ENCODE assay signal across 30 cellular contexts in genomic region chr1:41888756-41889155, GRCh38. TPM values are rescaled to one million over a fixed set of nuclear protein-coding genes. Genes with fewer than 3 reads are reported as not detected.
DNase-seq lines count a peak whose midpoint lies in the region; ATAC-seq and TF ChIP-seq lines count a peak whose summit lies in the region.
"Had no signal": no experiment of that assay in that cellular context is flagged by ENCODE, and none has a peak within 500 bp of the region (broad histone marks: within the 10 kb centered on the region; RNA-seq: fewer than 3 reads in every experiment).

No MANE protein-coding gene starts in this region.

- H3K27me3 ChIP-seq in neuronal stem cell (ENCODE audit: control insufficient read depth in 3 of 3, insufficient read depth in 3 of 3, low read depth in 1 of 3, low read length in 3 of 3) (no peaks in the 10 kb centered on the region), gastroesophageal sphincter (no peaks in the 10 kb centered on the region)
- H3K27me3 ChIP-seq: brain microvascular endothelial cell, heart left ventricle, neutrophil, stomach, thyroid gland had no signal

- TF ChIP-seq EP300 in gastroesophageal sphincter (IDR thresholded peaks at IDR 0.05), result no peak

- H3K4ac ChIP-seq in neuronal stem cell (ENCODE audit: low read length), result peak overlapping the region; percentile 19

- H3K36me3 Mint-ChIP-seq in activated CD8-positive, alpha-beta memory T cell treated with anti-CD3 and anti-CD28 coated beads, Interleukin-2, amount 10 ng/mL, durations not matched to agents 7 days and 5 days, result peaks cover 1% of the 10 kb centered on the region
- no peaks in the 10 kb centered on the region for H3K36me3 Mint-ChIP-seq in naive thymus-derived CD8-positive, alpha-beta T cell

- peak overlapping the region; percentile 37 for H3K4me3 Mint-ChIP-seq in activated CD8-positive, alpha-beta memory T cell treated with anti-CD3 and anti-CD28 coated beads, Interleukin-2, amount 10 ng/mL, durations not matched to agents 7 days and 5 days
- H3K4me3 Mint-ChIP-seq in naive thymus-derived CD8-positive, alpha-beta T cell, result peak overlapping the region in 1 of 10 donors; percentile 2
- H3K4me3 Mint-ChIP-seq: CD4-positive, alpha-beta T cell; GM23338 had no signal

- H3K4me3 ChIP-seq in neuronal stem cell (ENCODE audit: low read length in 2 of 2), result peak overlapping the region in 1 of 2 donors; percentile 70
- H3K4me3 ChIP-seq in gastroesophageal sphincter, result no peak overlapping the region
- H3K4me3 ChIP-seq: A549, GM23338, heart left ventricle, psoas muscle, stomach, thyroid gland had no signal

- H2BK12ac ChIP-seq in neuronal stem cell (ENCODE audit: low read length), result peak overlapping the region; percentile 33

- H3K4me1 Mint-ChIP-seq in activated CD8-positive, alpha-beta memory T cell treated with anti-CD3 and anti-CD28 coated beads, Interleukin-2, amount 10 ng/mL, durations not matched to agents 7 days and 5 days, result peaks cover 52% of the 10 kb centered on the region
- peaks cover 17 to 43% (median 28%) of the 10 kb centered on the region in 4 donors for H3K4me1 Mint-ChIP-seq in naive thymus-derived CD8-positive, alpha-beta T cell

- H3K18ac ChIP-seq in neuronal stem cell (ENCODE audit: low read length), result no peak overlapping the region

- no peak overlapping the region for H2BK5ac ChIP-seq in neuronal stem cell (ENCODE audit: low read length)

- no peak overlapping the region for H4K91ac ChIP-seq in neuronal stem cell (ENCODE audit: low read depth, low read length, poor library complexity)

- ATAC-seq in activated CD8-positive, alpha-beta memory T cell treated with anti-CD3 and anti-CD28 coated beads, Interleukin-2, amount 10 ng/mL, durations not matched to agents 7 days and 5 days, result no peak
- ATAC-seq in gastroesophageal sphincter, result no peak
- no peak for ATAC-seq in naive thymus-derived CD8-positive, alpha-beta T cell
- ATAC-seq: A549, GM23338, heart left ventricle, left colon, psoas muscle had no signal

- peak overlapping the region; percentile 15 for H3K9ac ChIP-seq in neuronal stem cell (ENCODE audit: low read depth, low read length, poor library complexity)

- TF ChIP-seq CTCF in gastroesophageal sphincter (IDR thresholded peaks at IDR 0.05), result no peak

- no peak for DNase-seq in activated CD8-positive, alpha-beta memory T cell treated with anti-CD3 and anti-CD28 coated beads, Interleukin-2, amount 10 ng/mL, durations not matched to agents 7 days and 5 days
- DNase-seq in activated CD8-positive, alpha-beta memory T cell treated with anti-CD3 and anti-CD28 coated beads, Interleukin-2, amount 50 U/mL, for 4 hours, result no peak
- DNase-seq in HEK293T (ENCODE audit: extremely low spot score) (no peak), ecto neural progenitor cell (ENCODE audit: low spot score) (peak; percentile 34), neuronal stem cell (ENCODE audit: low spot score) (no peak), NCI-H1417 (lab: John Stamatoyannopoulos, UW) (no peak)
- DNase-seq in naive thymus-derived CD8-positive, alpha-beta T cell, result no peak
- DNase-seq: activated CD4-positive, alpha-beta T cell treated with anti-CD3 and anti-CD28 coated beads, Interleukin-2, amount 50 U/mL, for 1 hour; activated CD8-positive, alpha-beta memory T cell treated with anti-CD3 and anti-CD28 coated beads, Interleukin-2, amount 50 U/mL, for 48 hours; AML-193; brain microvascular endothelial cell; CD4-positive, alpha-beta T cell; effector CD4-positive, alpha-beta T cell; EL; heart left ventricle; left colon; mammary epithelial cell; NCI-H1105 treated with DMSO at 0.1 percent for 48 hours; NCI-H2029; NCI-H69; psoas muscle; SIG-M5; stimulated activated CD4-positive, alpha-beta T cell treated with anti-CD3 and anti-CD28 coated beads, Interleukin-15, amount 100 ng/mL, for 24 hours; stomach; T1000; thyroid gland had no signal

- H3K79me1 ChIP-seq in neuronal stem cell (ENCODE audit: low read depth, low read length), result no peaks in the 10 kb centered on the region

- no peak for TF ChIP-seq POLR2A in gastroesophageal sphincter (IDR thresholded peaks at IDR 0.05)

- H2BK15ac ChIP-seq in neuronal stem cell (ENCODE audit: low read length), result no peak overlapping the region

- H4K8ac ChIP-seq in neuronal stem cell (ENCODE audit: low read depth, low read length), result no peak overlapping the region

- peak overlapping the region; percentile 83 for H3K14ac ChIP-seq in neuronal stem cell (ENCODE audit: low read length)

- no peak overlapping the region for H2BK120ac ChIP-seq in neuronal stem cell (ENCODE audit: low read depth, low read length)

- POLR2A ChIA-PET in HEK293T (lab: Yijun Ruan, JAX), result no interaction called here
- POLR2A ChIA-PET in naive thymus-derived CD8-positive, alpha-beta T cell (lab: Charles Lee), result interaction anchor here (0.7 kb wide), 1 partner anchor 506 kb away, joined by 7 read pairs; no protein-coding TSS in a partner anchor

- CTCF ChIA-PET in activated CD8-positive, alpha-beta memory T cell treated with anti-CD3 and anti-CD28 coated beads, Interleukin-2, amount 10 ng/mL, durations not matched to agents 7 days and 5 days (lab: Charles Lee), result interaction anchor here (1.1 kb wide), 1 partner anchor 147 kb away, joined by 3 read pairs; no protein-coding TSS in a partner anchor
- CTCF ChIA-PET in HEK293T (lab: Yijun Ruan, JAX), result no interaction called here

- H3K4me2 ChIP-seq in neuronal stem cell (ENCODE audit: insufficient read depth, low read length, poor library complexity, severe bottlenecking), result no peak overlapping the region
- H3K4me2 ChIP-seq: A549, GM23338 had no signal

- H3K27me3 Mint-ChIP-seq in activated CD8-positive, alpha-beta memory T cell treated with anti-CD3 and anti-CD28 coated beads, Interleukin-2, amount 10 ng/mL, durations not matched to agents 7 days and 5 days, result no peaks in the 10 kb centered on the region
- no peaks in the 10 kb centered on the region for H3K27me3 Mint-ChIP-seq in naive thymus-derived CD8-positive, alpha-beta T cell
- H3K27me3 Mint-ChIP-seq: CD4-positive, alpha-beta T cell had no signal

- no peak overlapping the region for H3K27ac ChIP-seq in neuronal stem cell (replicated peaks; ENCODE audit: low read length)
- no peak overlapping the region for H3K27ac ChIP-seq in gastroesophageal sphincter
- H3K27ac ChIP-seq: A549, brain microvascular endothelial cell, heart left ventricle, neutrophil, psoas muscle, stomach, thyroid gland had no signal

- H3K27ac Mint-ChIP-seq in activated CD8-positive, alpha-beta memory T cell treated with anti-CD3 and anti-CD28 coated beads, Interleukin-2, amount 10 ng/mL, durations not matched to agents 7 days and 5 days, result peak overlapping the region; percentile 62
- peak overlapping the region in 2 of 10 donors; percentile 36 to 62 for H3K27ac Mint-ChIP-seq in naive thymus-derived CD8-positive, alpha-beta T cell
- H3K27ac Mint-ChIP-seq: CD4-positive, alpha-beta T cell; GM23338 had no signal

- no peak overlapping the region for H2AFZ ChIP-seq in neuronal stem cell (ENCODE audit: low read length)
- H2AFZ ChIP-seq: GM23338 had no signal

- no peaks in the 10 kb centered on the region for H3K36me3 ChIP-seq in neuronal stem cell (replicated peaks in 1 of 2; ENCODE audit: control insufficient read depth in 2 of 2, insufficient read depth in 2 of 2, low read length in 2 of 2)
- no peaks in the 10 kb centered on the region for H3K36me3 ChIP-seq in gastroesophageal sphincter
- H3K36me3 ChIP-seq: brain microvascular endothelial cell, heart left ventricle, neutrophil, stomach, thyroid gland had no signal

- no peak overlapping the region for H3K23ac ChIP-seq in neuronal stem cell (ENCODE audit: low read depth, low read length, poor library complexity)

- H3K9me3 ChIP-seq in neuronal stem cell (replicated peaks in 1 of 2; ENCODE audit: control insufficient read depth in 2 of 2, insufficient read depth in 1 of 2, low read depth in 1 of 2, low read length in 2 of 2) (peaks cover 0 to 4% of the 10 kb centered on the region in 2 donors), gastroesophageal sphincter (no peaks in the 10 kb centered on the region)
- H3K9me3 ChIP-seq: A549, heart left ventricle, neutrophil, psoas muscle, stomach, thyroid gland had no signal

- WGBS in neuronal stem cell (ENCODE audit: extremely low coverage in 2 of 2, insufficient read length in 2 of 2, insufficient replicate concordance in 1 of 2), 2 donors, result 100% methylated on average over 4 of the region's 4 CpGs; no CpG with 5 or more reads in 1 of the 2 donors
- WGBS in gastroesophageal sphincter (ENCODE audit: low coverage in 1 of 2), 2 donors, result 95 to 97% methylated on average over 4 of the region's 4 CpGs

- peaks cover 3 to 11% of the 10 kb centered on the region in 2 donors for H3K4me1 ChIP-seq in neuronal stem cell (ENCODE audit: control insufficient read depth in 2 of 2, insufficient read depth in 1 of 2, low read depth in 1 of 2, low read length in 2 of 2)
- H3K4me1 ChIP-seq in gastroesophageal sphincter, result peaks cover 0 to 28% (median 8%) of the 10 kb centered on the region in 3 donors

- no peaks in the 10 kb centered on the region for H3K9me3 Mint-ChIP-seq in activated CD8-positive, alpha-beta memory T cell treated with anti-CD3 and anti-CD28 coated beads, Interleukin-2, amount 10 ng/mL, durations not matched to agents 7 days and 5 days (ENCODE audit: low read depth)
- H3K9me3 Mint-ChIP-seq in naive thymus-derived CD8-positive, alpha-beta T cell, result no peaks in the 10 kb centered on the region
- H3K9me3 Mint-ChIP-seq: CD4-positive, alpha-beta T cell; GM23338 had no signal

- H2AK5ac ChIP-seq in neuronal stem cell (ENCODE audit: low read depth, low read length), result no peak overlapping the region

TF ChIP-seq in HEK293T, 16 proteins besides CTCF, POLR2A, EP300 and RAD21:
- TF ChIP-seq LEF1 (IDR thresholded peaks at IDR 0.05; ENCODE audit: borderline replicate concordance) (no peak), TARDBP (IDR thresholded peaks at IDR 0.05) (0 out of 2 replicates have a peak, but pooled peaks have one; percentile 13)

RNA-seq across cellular contexts. Expression of gene HIVEP3, which starts 30.0 kb away (rescaled TPM):
- 10 to 100 TPM; 15.1 to 18.1 TPM for total RNA-seq in activated CD8-positive, alpha-beta memory T cell treated with anti-CD3 and anti-CD28 coated beads, Interleukin-2, amount 10 ng/mL, durations not matched to agents 7 days and 5 days
- polyA plus RNA-seq in neuronal stem cell (2013, experiment 1 of 2), result 1.8 TPM
- polyA plus RNA-seq in neuronal stem cell (2013, experiment 2 of 2), result 1.8 TPM
- 1 to 10 TPM; 1.9 to 3.8 (median 2.8) TPM for total RNA-seq in gastroesophageal sphincter
- 1 to 10 TPM; 6.3 TPM for total RNA-seq in naive thymus-derived CD8-positive, alpha-beta T cell
- 1 to 10 TPM; 5.5 to 9.8 (median 5.8) TPM for polyA plus RNA-seq in naive thymus-derived CD8-positive, alpha-beta T cell
